In genomic region chr1:31362032-31362431, GRCh38 we compare ENCODE assay signal across 32 cellular contexts. TPM values are rescaled to one million over a fixed set of nuclear protein-coding genes. Genes with fewer than 3 reads are reported as not detected.
"Had no signal": no experiment of that assay in that cellular context is flagged by ENCODE, and none has a peak within 500 bp of the region (broad histone marks: within the 10 kb centered on the region; RNA-seq: fewer than 3 reads in every experiment).

No MANE protein-coding gene starts in this region.

- H3K27ac Mint-ChIP-seq: activated CD4-positive, alpha-beta memory T cell treated with anti-CD3 and anti-CD28 coated beads for 36 hours; activated CD4-positive, alpha-beta T cell treated with anti-CD3 and anti-CD28 coated beads for 36 hours; activated CD4-positive, alpha-beta T cell treated with anti-CD3 and anti-CD28 coated beads, Interleukin-2, amount 10 ng/mL, durations not matched to agents 24 days and 14 days; activated CD8-positive, alpha-beta memory T cell treated with anti-CD3 and anti-CD28 coated beads, Interleukin-2, amount 10 ng/mL, durations not matched to agents 7 days and 5 days; activated CD8-positive, alpha-beta T cell treated with anti-CD3 and anti-CD28 coated beads, Interleukin-2, amount 10 ng/mL, durations not matched to agents 7 days and 5 days; activated naive CD4-positive, alpha-beta T cell treated with anti-CD3 and anti-CD28 coated beads, Interleukin-2, amount 10 ng/mL, durations not matched to agents 7 days and 5 days; activated naive CD4-positive, alpha-beta T cell treated with anti-CD3 and anti-CD28 coated beads, Interleukin-2, amount 50 U/mL, for 72 hours; activated naive CD8-positive, alpha-beta T cell treated with anti-CD3 and anti-CD28 coated beads, Interleukin-2, amount 10 ng/mL, durations not matched to agents 7 days and 5 days; dendritic cell treated with granulocyte-macrophage colony-stimulating factor and Interleukin-4, amounts not matched to agents 40 ng/mL and 50 ng/mL, for 4 days; endodermal cell; T-helper 17 cell; T-helper 2 cell treated with Interferon-gamma antibody and Interleukin-4, amounts not matched to agents 5 μg/mL and 100 μg/mL, for 36 hours had no signal

- H3K9me3 Mint-ChIP-seq: activated CD4-positive, alpha-beta memory T cell treated with anti-CD3 and anti-CD28 coated beads for 36 hours; activated CD4-positive, alpha-beta T cell treated with anti-CD3 and anti-CD28 coated beads, Interleukin-2, amount 10 ng/mL, durations not matched to agents 24 days and 14 days; activated naive CD4-positive, alpha-beta T cell treated with anti-CD3 and anti-CD28 coated beads, Interleukin-2, amount 10 ng/mL, durations not matched to agents 7 days and 5 days; activated naive CD4-positive, alpha-beta T cell treated with anti-CD3 and anti-CD28 coated beads, Interleukin-2, amount 50 U/mL, for 72 hours; activated naive CD8-positive, alpha-beta T cell treated with anti-CD3 and anti-CD28 coated beads, Interleukin-2, amount 10 ng/mL, durations not matched to agents 7 days and 5 days; central memory CD8-positive, alpha-beta T cell; dendritic cell treated with granulocyte-macrophage colony-stimulating factor and Interleukin-4, amounts not matched to agents 40 ng/mL and 50 ng/mL, for 4 days; endodermal cell; T-helper 2 cell treated with Interferon-gamma antibody and Interleukin-4, amounts not matched to agents 5 μg/mL and 100 μg/mL, for 36 hours had no signal

- H3K27me3 Mint-ChIP-seq: activated CD4-positive, alpha-beta memory T cell treated with anti-CD3 and anti-CD28 coated beads for 36 hours; activated CD4-positive, alpha-beta T cell treated with anti-CD3 and anti-CD28 coated beads for 36 hours; activated CD4-positive, alpha-beta T cell treated with anti-CD3 and anti-CD28 coated beads, Interleukin-2, amount 10 ng/mL, durations not matched to agents 24 days and 14 days; activated CD8-positive, alpha-beta memory T cell treated with anti-CD3 and anti-CD28 coated beads, Interleukin-2, amount 10 ng/mL, durations not matched to agents 7 days and 5 days; activated naive CD4-positive, alpha-beta T cell treated with anti-CD3 and anti-CD28 coated beads, Interleukin-2, amount 10 ng/mL, durations not matched to agents 7 days and 5 days; activated naive CD8-positive, alpha-beta T cell treated with anti-CD3 and anti-CD28 coated beads, Interleukin-2, amount 10 ng/mL, durations not matched to agents 7 days and 5 days; central memory CD8-positive, alpha-beta T cell; dendritic cell treated with granulocyte-macrophage colony-stimulating factor and Interleukin-4, amounts not matched to agents 40 ng/mL and 50 ng/mL, for 4 days; T-helper 17 cell had no signal

- H3K4me1 Mint-ChIP-seq: activated CD4-positive, alpha-beta T cell treated with anti-CD3 and anti-CD28 coated beads for 36 hours; activated CD4-positive, alpha-beta T cell treated with anti-CD3 and anti-CD28 coated beads, Interleukin-2, amount 10 ng/mL, durations not matched to agents 24 days and 14 days; activated CD8-positive, alpha-beta memory T cell treated with anti-CD3 and anti-CD28 coated beads, Interleukin-2, amount 10 ng/mL, durations not matched to agents 7 days and 5 days; activated naive CD4-positive, alpha-beta T cell treated with anti-CD3 and anti-CD28 coated beads, Interleukin-2, amount 10 ng/mL, durations not matched to agents 7 days and 5 days; central memory CD8-positive, alpha-beta T cell had no signal

- H3K36me3 Mint-ChIP-seq: activated naive CD4-positive, alpha-beta T cell treated with anti-CD3 and anti-CD28 coated beads, Interleukin-2, amount 50 U/mL, for 72 hours had no signal

- H3K27ac ChIP-seq: body of pancreas, coronary artery, dorsolateral prefrontal cortex, WERI-Rb-1 had no signal

- H3K4me3 Mint-ChIP-seq: activated CD4-positive, alpha-beta memory T cell treated with anti-CD3 and anti-CD28 coated beads for 36 hours; activated CD4-positive, alpha-beta T cell treated with anti-CD3 and anti-CD28 coated beads for 36 hours; activated CD4-positive, alpha-beta T cell treated with anti-CD3 and anti-CD28 coated beads, Interleukin-2, amount 10 ng/mL, durations not matched to agents 24 days and 14 days; activated CD8-positive, alpha-beta memory T cell treated with anti-CD3 and anti-CD28 coated beads, Interleukin-2, amount 10 ng/mL, durations not matched to agents 7 days and 5 days; activated CD8-positive, alpha-beta T cell treated with anti-CD3 and anti-CD28 coated beads, Interleukin-2, amount 10 ng/mL, durations not matched to agents 7 days and 5 days; activated naive CD4-positive, alpha-beta T cell treated with anti-CD3 and anti-CD28 coated beads, Interleukin-2, amount 10 ng/mL, durations not matched to agents 7 days and 5 days; activated naive CD8-positive, alpha-beta T cell treated with anti-CD3 and anti-CD28 coated beads, Interleukin-2, amount 10 ng/mL, durations not matched to agents 7 days and 5 days; central memory CD8-positive, alpha-beta T cell; dendritic cell treated with granulocyte-macrophage colony-stimulating factor and Interleukin-4, amounts not matched to agents 40 ng/mL and 50 ng/mL, for 4 days; endodermal cell; T-helper 17 cell; T-helper 2 cell treated with Interferon-gamma antibody and Interleukin-4, amounts not matched to agents 5 μg/mL and 100 μg/mL, for 36 hours had no signal

- H3K9me3 ChIP-seq: body of pancreas had no signal

- H3K27me3 ChIP-seq: body of pancreas, dorsolateral prefrontal cortex had no signal

- H3K4me3 ChIP-seq: body of pancreas, coronary artery, dorsolateral prefrontal cortex had no signal

- DNase-seq: activated CD4-positive, alpha-beta memory T cell treated with anti-CD3 and anti-CD28 coated beads for 36 hours; activated CD4-positive, alpha-beta T cell treated with anti-CD3 and anti-CD28 coated beads for 36 hours; activated CD4-positive, alpha-beta T cell treated with anti-CD3 and anti-CD28 coated beads, Interleukin-2, amount 10 ng/mL, durations not matched to agents 24 days and 14 days; activated CD4-positive, CD25-positive, alpha-beta regulatory T cell; activated CD4-positive, CD25-positive, alpha-beta regulatory T cell treated with anti-CD3 and anti-CD28 coated beads, Interleukin-2, amount 50 U/mL, for 72 hours; activated CD8-positive, alpha-beta memory T cell treated with anti-CD3 and anti-CD28 coated beads, Interleukin-2, amount 10 ng/mL, durations not matched to agents 7 days and 5 days; activated CD8-positive, alpha-beta memory T cell treated with anti-CD3 and anti-CD28 coated beads, Interleukin-2, amount 50 U/mL, for 4 hours; activated CD8-positive, alpha-beta T cell treated with anti-CD3 and anti-CD28 coated beads, Interleukin-2, amount 10 ng/mL, durations not matched to agents 7 days and 5 days; activated gamma-delta T cell; activated naive CD4-positive, alpha-beta T cell; activated naive CD4-positive, alpha-beta T cell treated with anti-CD3 and anti-CD28 coated beads, Interleukin-2, amount 10 ng/mL, durations not matched to agents 7 days and 5 days; activated naive CD8-positive, alpha-beta T cell treated with anti-CD3 and anti-CD28 coated beads, Interleukin-2, amount 10 ng/mL, durations not matched to agents 7 days and 5 days; activated T-cell treated with anti-CD3 and anti-CD28 coated beads, Interleukin-2, amount 50 U/mL, for 1 hour; activated T-cell treated with anti-CD3 and anti-CD28 coated beads, Interleukin-2, amount 50 U/mL, for 48 hours; amniotic stem cell; aorta; body of pancreas; effector memory CD4-positive, alpha-beta T cell; endodermal cell; glutamatergic neuron; T-helper 1 cell; T-helper 17 cell; T1000; WERI-Rb-1 had no signal

- ATAC-seq: activated CD4-positive, alpha-beta T cell treated with anti-CD3 and anti-CD28 coated beads for 36 hours; activated CD8-positive, alpha-beta memory T cell treated with anti-CD3 and anti-CD28 coated beads, Interleukin-2, amount 10 ng/mL, durations not matched to agents 7 days and 5 days; activated CD8-positive, alpha-beta T cell treated with anti-CD3 and anti-CD28 coated beads, Interleukin-2, amount 10 ng/mL, durations not matched to agents 7 days and 5 days; activated naive CD4-positive, alpha-beta T cell treated with anti-CD3 and anti-CD28 coated beads, Interleukin-2, amount 50 U/mL, for 72 hours; body of pancreas; esophagus mucosa; T-helper 17 cell had no signal

RNA-seq across cellular contexts. Expression of gene FABP3, which starts 10.8 kb away (rescaled TPM):
- total RNA-seq: activated CD4-positive, alpha-beta memory T cell treated with anti-CD3 and anti-CD28 coated beads for 36 hours; activated CD4-positive, alpha-beta T cell treated with anti-CD3 and anti-CD28 coated beads for 36 hours; activated CD4-positive, alpha-beta T cell treated with anti-CD3 and anti-CD28 coated beads, Interleukin-2, amount 10 ng/mL, durations not matched to agents 24 days and 14 days; activated CD8-positive, alpha-beta memory T cell treated with anti-CD3 and anti-CD28 coated beads for 36 hours; activated CD8-positive, alpha-beta memory T cell treated with anti-CD3 and anti-CD28 coated beads, Interleukin-2, amount 10 ng/mL, durations not matched to agents 7 days and 5 days; activated CD8-positive, alpha-beta T cell treated with anti-CD3 and anti-CD28 coated beads, Interleukin-2, amount 10 ng/mL, durations not matched to agents 7 days and 5 days; activated naive CD4-positive, alpha-beta T cell treated with anti-CD3 and anti-CD28 coated beads, Interleukin-2, amount 50 U/mL, for 72 hours; T-helper 17 cell had no signal

RNA-seq across cellular contexts. Expression of gene SERINC2, which starts 51.0 kb away (rescaled TPM):
- total RNA-seq: activated CD4-positive, alpha-beta T cell treated with anti-CD3 and anti-CD28 coated beads, Interleukin-2, amount 10 ng/mL, durations not matched to agents 24 days and 14 days had no signal
